ENCODE assay signal across 1 cellular context in genomic region chr12:93102744-93103143, GRCh38.
TF ChIP-seq lines count a peak whose summit lies in the region.

No MANE protein-coding gene starts in this region.

TF ChIP-seq in HepG2, 621 proteins besides CTCF, POLR2A, EP300 and RAD21 (continued from another document and continues in another):
- peak; percentile 47; the same call in 1 of the 2 replicates for TF ChIP-seq ZBTB43 (CRISPR knock-in tag; conservative IDR thresholded peaks at IDR 0.05)
- 0 out of 2 replicates have a peak, but pooled peaks have one; percentile 38 for TF ChIP-seq NFYC (CRISPR knock-in tag; IDR thresholded peaks at IDR 0.05)
- no peak for TF ChIP-seq DPF2 (CRISPR knock-in tag; IDR thresholded peaks at IDR 0.05; ENCODE audit: borderline replicate concordance, low read depth)
- peak; percentile 15; the same call in 1 of the 2 replicates for TF ChIP-seq HOXA5 (CRISPR knock-in tag; IDR thresholded peaks at IDR 0.05)
- TF ChIP-seq FOXO1 (CRISPR knock-in tag; IDR thresholded peaks at IDR 0.05): no peak
- TF ChIP-seq IRX3 (CRISPR knock-in tag; IDR thresholded peaks at IDR 0.05; ENCODE audit: borderline replicate concordance, low read depth): no peak
- TF ChIP-seq KDM1A (CRISPR knock-in tag; IDR thresholded peaks at IDR 0.05): no peak
- TF ChIP-seq ELF1 (CRISPR knock-in tag; IDR thresholded peaks at IDR 0.05): no peak
- TF ChIP-seq SOX6 (IDR thresholded peaks at IDR 0.05): no peak
- peak; percentile 73; the same call in 1 of the 2 replicates for TF ChIP-seq SOX6 (CRISPR knock-in tag; IDR thresholded peaks at IDR 0.05)
- TF ChIP-seq ZNF253 (CRISPR knock-in tag; IDR thresholded peaks at IDR 0.05; ENCODE audit: borderline replicate concordance): no peak
- TF ChIP-seq ZSCAN21 (CRISPR knock-in tag; IDR thresholded peaks at IDR 0.05; ENCODE audit: borderline replicate concordance): no peak
- TF ChIP-seq U2AF2 (IDR thresholded peaks at IDR 0.05; ENCODE audit: low read depth, low read length): no peak
- TF ChIP-seq ZNF567 (CRISPR knock-in tag; IDR thresholded peaks at IDR 0.05; ENCODE audit: borderline replicate concordance): no peak
- TF ChIP-seq PPARG (CRISPR knock-in tag; conservative IDR thresholded peaks at IDR 0.05): peak; percentile 59
- no peak for TF ChIP-seq BRD4 (CRISPR knock-in tag; IDR thresholded peaks at IDR 0.05)
- no peak for TF ChIP-seq ZNF142 (CRISPR knock-in tag; IDR thresholded peaks at IDR 0.05)
- no peak for TF ChIP-seq NFRKB (IDR thresholded peaks at IDR 0.05)
- TF ChIP-seq TFE3 (CRISPR knock-in tag; IDR thresholded peaks at IDR 0.05): peak; percentile 58; the same call in 1 of the 2 replicates
- no peak for TF ChIP-seq ZBTB49 (CRISPR knock-in tag; IDR thresholded peaks at IDR 0.05; ENCODE audit: borderline replicate concordance)
- no peak for TF ChIP-seq ZNF660 (CRISPR knock-in tag; IDR thresholded peaks at IDR 0.05; ENCODE audit: borderline replicate concordance, low read depth)
- TF ChIP-seq CREM (IDR thresholded peaks at IDR 0.05): peak; percentile 67; the same call in 1 of the 2 replicates
- no peak for TF ChIP-seq CREM (CRISPR knock-in tag; IDR thresholded peaks at IDR 0.05)
- TF ChIP-seq ZNF768 (CRISPR knock-in tag; IDR thresholded peaks at IDR 0.05): no peak
- no peak for TF ChIP-seq SMYD3 (CRISPR knock-in tag; IDR thresholded peaks at IDR 0.05)
- no peak for TF ChIP-seq ZNF34 (CRISPR knock-in tag; IDR thresholded peaks at IDR 0.05; ENCODE audit: borderline replicate concordance)
- no peak for TF ChIP-seq DMTF1 (CRISPR knock-in tag; IDR thresholded peaks at IDR 0.05)
- TF ChIP-seq ZNF331 (CRISPR knock-in tag; IDR thresholded peaks at IDR 0.05): 0 out of 2 replicates have a peak, but pooled peaks have one; percentile 19
- no peak for TF ChIP-seq AFF4 (CRISPR knock-in tag; IDR thresholded peaks at IDR 0.05)
- TF ChIP-seq E2F2 (CRISPR knock-in tag; IDR thresholded peaks at IDR 0.05; ENCODE audit: borderline replicate concordance): no peak
- TF ChIP-seq PAXIP1 (CRISPR knock-in tag; conservative IDR thresholded peaks at IDR 0.05): peak; percentile 86
- TF ChIP-seq SIN3A (IDR thresholded peaks at IDR 0.05; ENCODE audit: borderline replicate concordance, low read depth, low read length): no peak
- no peak for TF ChIP-seq MIXL1 (CRISPR knock-in tag; IDR thresholded peaks at IDR 0.05)
- no peak for TF ChIP-seq CREBL2 (CRISPR knock-in tag; IDR thresholded peaks at IDR 0.05; ENCODE audit: borderline replicate concordance)
- TF ChIP-seq ZNF558 (CRISPR knock-in tag; IDR thresholded peaks at IDR 0.05; ENCODE audit: borderline replicate concordance): no peak
- TF ChIP-seq ZNF251 (CRISPR knock-in tag; IDR thresholded peaks at IDR 0.05): no peak
- no peak for TF ChIP-seq MTA1 (CRISPR knock-in tag; IDR thresholded peaks at IDR 0.05; ENCODE audit: borderline replicate concordance)
